In genomic region chr15:90388462-90389182, GRCh38 we compare ENCODE assay signal across 8 cellular contexts. TPM values are rescaled to one million over a fixed set of nuclear protein-coding genes. Genes with fewer than 3 reads are reported as not detected.
DNase-seq lines count a peak whose midpoint lies in the region; ATAC-seq and TF ChIP-seq lines count a peak whose summit lies in the region.

No MANE protein-coding gene starts in this region.

- H3K27ac ChIP-seq in cingulate gyrus (ENCODE audit: low read depth, low read length): peak overlapping the region; percentile 75

- H3K36me3 Mint-ChIP-seq in activated B cell treated with CpG ODN at 0.5 μM for 24 hours (ENCODE audit: low read depth): peaks cover 42% of the 10 kb centered on the region

- H3K27ac Mint-ChIP-seq in activated B cell treated with CpG ODN at 0.5 μM for 24 hours: peak overlapping the region; percentile 95

- CTCF ChIA-PET in activated B cell treated with CpG ODN at 0.5 μM for 24 hours (lab: Charles Lee): interaction anchor here (0.6 to 1.8 kb wide), 4 partner anchors 8 to 544 kb away, joined by 3 to 8 read pairs (median 4); partner anchors contain the start of gene HDDC3

- intact Hi-C loops in activated B cell treated with CpG ODN at 0.5 μM for 24 hours (cut with micrococcal nuclease): loop anchor here (1.0 to 10.0 kb wide), 8 partner anchors 13 to 544 kb away; partner anchors contain the start of genes GDPGP1, HDDC3, IDH2 and ZNF774

- TF ChIP-seq CTCF in GM10266 (IDR thresholded peaks at IDR 0.05; ENCODE audit: control insufficient read depth, insufficient read depth, low read depth, missing control alignments) (no peak), activated B cell treated with CpG ODN at 0.5 μM for 24 hours (IDR thresholded peaks at IDR 0.05) (no peak)

- H3K4me3 Mint-ChIP-seq in activated B cell treated with CpG ODN at 0.5 μM for 24 hours: peak overlapping the region; percentile 93

- peaks cover 55% of the 10 kb centered on the region for H3K4me1 Mint-ChIP-seq in activated B cell treated with CpG ODN at 0.5 μM for 24 hours

- no peaks in the 10 kb centered on the region for H3K27me3 Mint-ChIP-seq in activated B cell treated with CpG ODN at 0.5 μM for 24 hours

- POLR2A ChIA-PET in activated B cell treated with CpG ODN at 0.5 μM for 24 hours (lab: Charles Lee): interaction anchor here (0.6 to 2.2 kb wide), 33 partner anchors 8 to 560 kb away, joined by 3 to 36 read pairs (median 5); partner anchors contain the start of genes BLM, CIB1, CRTC3 and GDPGP1

- ATAC-seq in activated B cell treated with CpG ODN at 0.5 μM for 24 hours (ENCODE audit: low read depth) (peak; percentile 47), left lobe of liver (peak; percentile 44)

- H3K9me3 Mint-ChIP-seq in activated B cell treated with CpG ODN at 0.5 μM for 24 hours: no peaks in the 10 kb centered on the region

- peak; percentile 54 for DNase-seq in GM10266 (ENCODE audit: extremely low spot score)
- peak; percentile 54 for DNase-seq in HCEC 1CT
- peak; percentile 66 for DNase-seq in M059J (ENCODE audit: low read depth)
- peak; percentile 78 for DNase-seq in activated B cell treated with CpG ODN at 0.5 μM for 24 hours
- DNase-seq in left lobe of liver (ENCODE audit: low spot score): peak; percentile 69
- DNase-seq in stimulated activated CD4-positive, alpha-beta T cell treated with anti-CD3 and anti-CD28 coated beads, Interleukin-4, amount 100 ng/mL, for 24 hours: peak; percentile 58
- DNase-seq in COLO829 (ENCODE audit: low spot score): no peak

RNA-seq across cellular contexts. Expression of gene IQGAP1, which starts 0.6 kb away (rescaled TPM):
- total RNA-seq in M059J (2014; rRNA removed; shearing (Covaris generic)): 134 and 206 TPM in 2 replicates
- total RNA-seq in activated B cell treated with CpG ODN at 0.5 μM for 24 hours (187 and 227 TPM in 2 replicates), left lobe of liver (10.9 TPM)

RNA-seq across cellular contexts. Expression of gene ZNF774, which starts 36.5 kb away (rescaled TPM):
- total RNA-seq in M059J (2014; rRNA removed; shearing (Covaris generic)): 1.6 and 1.7 TPM in 2 replicates
- total RNA-seq in activated B cell treated with CpG ODN at 0.5 μM for 24 hours (1.3 and 2.9 TPM in 2 replicates), left lobe of liver (1.4 TPM)

Comparison
In these comparisons a context has a peak if more than half of its experiments do, and no peak if none do; other contexts are left out.
1. RNA of gene IQGAP1, which starts 0.6 kb away (total RNA-seq): 187 to 227 TPM in activated B cell treated with CpG ODN at 0.5 μM for 24 hours and 134 to 206 TPM in M059J; 10.9 TPM in left lobe of liver (single experiment); every median in the first group is over 10 times any median in the second.